In the genomic region with DNA sequence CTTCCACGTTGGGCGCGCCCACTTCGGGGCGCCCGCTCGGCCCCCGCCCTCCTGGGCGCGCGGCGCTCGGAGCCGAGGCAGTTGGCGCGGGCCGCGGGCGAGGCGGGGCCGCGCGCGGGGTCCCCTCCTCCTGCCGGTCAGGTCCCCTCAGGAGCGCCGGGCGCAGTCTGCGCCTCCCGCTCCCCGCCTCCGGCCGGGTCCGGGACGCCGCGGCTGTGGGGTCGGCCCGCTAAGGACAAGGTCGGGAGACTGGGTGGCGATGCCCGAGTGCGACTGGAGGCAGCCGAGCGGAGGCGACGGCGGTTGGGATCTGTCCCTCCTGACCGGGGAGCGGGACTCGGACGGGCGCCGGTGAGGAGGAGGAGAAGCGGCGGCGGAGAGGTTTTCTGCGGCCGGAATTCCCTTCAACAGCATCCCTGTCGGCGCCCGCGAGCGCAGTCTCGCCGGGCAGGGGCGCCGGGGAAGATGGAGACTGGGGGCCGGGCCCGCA, we compare ENCODE assay signal across 8 cellular contexts. TPM values are rescaled to one million over a fixed set of nuclear protein-coding genes. Genes with fewer than 3 reads are reported as not detected.
DNase-seq lines count a peak whose midpoint lies in the region; ATAC-seq and TF ChIP-seq lines count a peak whose summit lies in the region.

A gene with protein sequence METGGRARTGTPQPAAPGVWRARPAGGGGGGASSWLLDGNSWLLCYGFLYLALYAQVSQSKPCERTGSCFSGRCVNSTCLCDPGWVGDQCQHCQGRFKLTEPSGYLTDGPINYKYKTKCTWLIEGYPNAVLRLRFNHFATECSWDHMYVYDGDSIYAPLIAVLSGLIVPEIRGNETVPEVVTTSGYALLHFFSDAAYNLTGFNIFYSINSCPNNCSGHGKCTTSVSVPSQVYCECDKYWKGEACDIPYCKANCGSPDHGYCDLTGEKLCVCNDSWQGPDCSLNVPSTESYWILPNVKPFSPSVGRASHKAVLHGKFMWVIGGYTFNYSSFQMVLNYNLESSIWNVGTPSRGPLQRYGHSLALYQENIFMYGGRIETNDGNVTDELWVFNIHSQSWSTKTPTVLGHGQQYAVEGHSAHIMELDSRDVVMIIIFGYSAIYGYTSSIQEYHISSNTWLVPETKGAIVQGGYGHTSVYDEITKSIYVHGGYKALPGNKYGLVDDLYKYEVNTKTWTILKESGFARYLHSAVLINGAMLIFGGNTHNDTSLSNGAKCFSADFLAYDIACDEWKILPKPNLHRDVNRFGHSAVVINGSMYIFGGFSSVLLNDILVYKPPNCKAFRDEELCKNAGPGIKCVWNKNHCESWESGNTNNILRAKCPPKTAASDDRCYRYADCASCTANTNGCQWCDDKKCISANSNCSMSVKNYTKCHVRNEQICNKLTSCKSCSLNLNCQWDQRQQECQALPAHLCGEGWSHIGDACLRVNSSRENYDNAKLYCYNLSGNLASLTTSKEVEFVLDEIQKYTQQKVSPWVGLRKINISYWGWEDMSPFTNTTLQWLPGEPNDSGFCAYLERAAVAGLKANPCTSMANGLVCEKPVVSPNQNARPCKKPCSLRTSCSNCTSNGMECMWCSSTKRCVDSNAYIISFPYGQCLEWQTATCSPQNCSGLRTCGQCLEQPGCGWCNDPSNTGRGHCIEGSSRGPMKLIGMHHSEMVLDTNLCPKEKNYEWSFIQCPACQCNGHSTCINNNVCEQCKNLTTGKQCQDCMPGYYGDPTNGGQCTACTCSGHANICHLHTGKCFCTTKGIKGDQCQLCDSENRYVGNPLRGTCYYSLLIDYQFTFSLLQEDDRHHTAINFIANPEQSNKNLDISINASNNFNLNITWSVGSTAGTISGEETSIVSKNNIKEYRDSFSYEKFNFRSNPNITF (N-terminal part only) (plus strand): TSS at position 80 of the 490 bp plus-strand sequence. CDS start 386 bp downstream, at position 466.

- H3K9me3 Mint-ChIP-seq in Caco-2 (ENCODE audit: unreplicated experiment) (no peaks in the 10 kb centered on the region), type B pancreatic cell (no peaks in the 10 kb centered on the region)

- BruUV-seq in Caco-2 (replicated peaks; lab: Mats Ljungman, UMichigan), result no TSS peak

- CTCF ChIA-PET in Caco-2 (lab: Charles Lee), result no interaction called here

- POLR2A ChIA-PET in Caco-2 (lab: Charles Lee), result no interaction called here

- peak in 1 of 2 experiments; percentile 41 for DNase-seq in Caco-2
- DNase-seq in GM19240 (ENCODE audit: insufficient read length, low spot score), result peak; percentile 13
- peak; percentile 65 for DNase-seq in RPMI8226
- DNase-seq in medulla oblongata (ENCODE audit: extremely low spot score), result peak; percentile 41
- peak; percentile 80 for DNase-seq in type B pancreatic cell (ENCODE audit: extremely low spot score, unreplicated experiment)
- no peak for DNase-seq in mesenteric fat pad (ENCODE audit: low spot score)

- H3K4me1 Mint-ChIP-seq in Caco-2 (ENCODE audit: low read depth, unreplicated experiment) (no peaks in the 10 kb centered on the region), type B pancreatic cell (ENCODE audit: unreplicated experiment) (peaks cover 33% of the 10 kb centered on the region)

- peak within 1 kb of the TSS; percentile 57 for H3K4me3 ChIP-seq in Caco-2 (ENCODE audit: low read depth, low read length)
- peak within 1 kb of the TSS; percentile 65 for H3K4me3 ChIP-seq in ectodermal cell (ENCODE audit: insufficient read depth, low read depth, low read length)

- 0 to 1% methylated on average over 70 of the region's 70 CpGs for WGBS in ectodermal cell, 2 experiments

- H3K27ac Mint-ChIP-seq in Caco-2 (ENCODE audit: unreplicated experiment) (no peak within 1 kb of the TSS), type B pancreatic cell (peak within 1 kb of the TSS; percentile 92)

- H3K36me3 Mint-ChIP-seq in Caco-2 (ENCODE audit: insufficient read depth, unreplicated experiment) (no peaks in the 10 kb centered on the region), type B pancreatic cell (no peaks in the 10 kb centered on the region)

- H3K27me3 Mint-ChIP-seq in Caco-2 (ENCODE audit: insufficient read depth, unreplicated experiment), result peaks cover 46% of the 10 kb centered on the region
- peaks cover 49% of the 10 kb centered on the region for H3K27me3 Mint-ChIP-seq in type B pancreatic cell

- H3K36me3 ChIP-seq in Caco-2 (ENCODE audit: control insufficient read depth, insufficient read depth, low read length) (no peaks in the 10 kb centered on the region), ectodermal cell (ENCODE audit: control insufficient read depth, insufficient read depth, low read length) (no peaks in the 10 kb centered on the region)

- H3K27me3 ChIP-seq in Caco-2 (replicated peaks; ENCODE audit: control insufficient read depth, insufficient read depth, low read length) (peaks cover 1% of the 10 kb centered on the region), ectodermal cell (ENCODE audit: control insufficient read depth, insufficient read depth, low read length, poor library complexity, severe bottlenecking) (peaks cover 46% of the 10 kb centered on the region)

- H3K4me1 ChIP-seq in Caco-2, result no peaks in the 10 kb centered on the region
- no peaks in the 10 kb centered on the region for H3K4me1 ChIP-seq in ectodermal cell (ENCODE audit: control insufficient read depth, insufficient read depth, low read length)

- TF ChIP-seq CTCF in Caco-2 (IDR thresholded peaks at IDR 0.05; ENCODE audit: insufficient read depth in 1 of 2, low read depth in 1 of 2, low read length in 1 of 2, severe bottlenecking in 1 of 2, unreplicated experiment in 1 of 2) (no peak), type B pancreatic cell (conservative IDR thresholded peaks at IDR 0.05) (no peak)

- ATAC-seq in HG03175 (IDR thresholded peaks at IDR 0.05; ENCODE audit: unreplicated experiment), result peak; percentile 61

- intact Hi-C loops in Caco-2 (cut with micrococcal nuclease; ENCODE audit: unreplicated experiment), result loop anchor here (10.0 kb wide), 1 partner anchor 219 kb away; no protein-coding TSS in a partner anchor

- peak within 1 kb of the TSS; percentile 77 for H3K4me3 Mint-ChIP-seq in Caco-2 (ENCODE audit: unreplicated experiment)
- H3K4me3 Mint-ChIP-seq in type B pancreatic cell, result peak within 1 kb of the TSS; percentile 96

- H3K9me3 ChIP-seq in Caco-2 (peaks cover under 1% of the 10 kb centered on the region; the same call in 1 of the 2 replicates), ectodermal cell (ENCODE audit: control insufficient read depth, low read length) (no peaks in the 10 kb centered on the region)

- H3K27ac ChIP-seq in ectodermal cell (ENCODE audit: insufficient read depth, low read depth, low read length, poor library complexity, severe bottlenecking), result peak within 1 kb of the TSS; percentile 62

RNA-seq across cellular contexts. Expression of the gene that starts here (rescaled TPM):
- total RNA-seq in Caco-2 (2022) (not detected in 2 replicates), type B pancreatic cell (ENCODE audit: low replicate concordance) (9.5 and 38.4 TPM in 2 replicates), mesenteric fat pad (0.74 TPM)
- polyA plus RNA-seq in ectodermal cell (2013, experiment 1 of 4), result 2.8 TPM
- 3.7 TPM for polyA plus RNA-seq in ectodermal cell (2013, experiment 2 of 4)
- 3.3 TPM for polyA plus RNA-seq in ectodermal cell (2013, experiment 3 of 4)
- 3.8 TPM for polyA plus RNA-seq in ectodermal cell (2013, experiment 4 of 4)
